In genomic region chr12:14357496-14357895, GRCh38 we compare ENCODE assay signal across 26 cellular contexts.
"Had no signal": no experiment of that assay in that cellular context is flagged by ENCODE, and none has a peak within 500 bp of the region (broad histone marks: within the 10 kb centered on the region; RNA-seq: fewer than 3 reads in every experiment).

No MANE protein-coding gene starts in this region.

- H3K27me3 Mint-ChIP-seq: activated CD4-positive, alpha-beta T cell treated with anti-CD3 and anti-CD28 coated beads, Interleukin-2, amount 10 ng/mL, durations not matched to agents 24 days and 14 days; activated CD8-positive, alpha-beta T cell treated with anti-CD3 and anti-CD28 coated beads for 36 hours; activated naive CD8-positive, alpha-beta T cell treated with anti-CD3 and anti-CD28 coated beads for 36 hours; activated T-helper 17 cell treated with anti-CD3 and anti-CD28 coated beads, Interleukin-2, amount 50 U/mL, for 72 hours had no signal

- H3K4me1 ChIP-seq: SJCRH30 had no signal

- H3K27me3 ChIP-seq: brain microvascular endothelial cell, SJCRH30 had no signal

- H3K4me3 Mint-ChIP-seq: activated CD4-positive, alpha-beta T cell treated with anti-CD3 and anti-CD28 coated beads, Interleukin-2, amount 10 ng/mL, durations not matched to agents 24 days and 14 days; activated CD8-positive, alpha-beta T cell treated with anti-CD3 and anti-CD28 coated beads for 36 hours; activated naive CD8-positive, alpha-beta T cell treated with anti-CD3 and anti-CD28 coated beads for 36 hours; activated T-cell treated with anti-CD3 and anti-CD28 coated beads, Interleukin-2, amount 50 U/mL, for 72 hours; activated T-helper 17 cell treated with anti-CD3 and anti-CD28 coated beads, Interleukin-2, amount 50 U/mL, for 72 hours had no signal

- DNase-seq: activated CD4-positive, alpha-beta T cell treated with anti-CD3 and anti-CD28 coated beads, Interleukin-2, amount 10 ng/mL, durations not matched to agents 24 days and 14 days; activated CD4-positive, alpha-beta T cell treated with anti-CD3 and anti-CD28 coated beads, Interleukin-2, amount 50 U/mL, for 4 hours; activated CD8-positive, alpha-beta T cell treated with anti-CD3 and anti-CD28 coated beads for 36 hours; activated effector memory CD4-positive, alpha-beta T cell treated with anti-CD3 and anti-CD28 coated beads, Interleukin-2, amount 50 U/mL, for 16 hours; activated naive CD4-positive, alpha-beta T cell; activated naive CD4-positive, alpha-beta T cell treated with anti-CD3 and anti-CD28 coated beads, Interleukin-2, amount 50 U/mL, for 16 hours; activated naive CD8-positive, alpha-beta T cell treated with anti-CD3 and anti-CD28 coated beads for 36 hours; activated T-cell treated with anti-CD3 and anti-CD28 coated beads, Interleukin-2, amount 50 U/mL, for 1 hour; activated T-cell treated with anti-CD3 and anti-CD28 coated beads, Interleukin-2, amount 50 U/mL, for 72 hours; amniotic stem cell; aorta; brain microvascular endothelial cell; central memory CD4-positive, alpha-beta T cell; Karpas-422; NCI-H1105; NCI-H1417 treated with DMSO at 0.1 percent for 48 hours; NCI-H187 treated with DMSO at 0.1 percent for 48 hours; NCI-H2081; NCI-H345; NCI-H524 treated with DMSO at 0.1 percent for 48 hours; SHP77; SJCRH30; T1000 had no signal

- H3K9me3 ChIP-seq: SJCRH30 had no signal

- ATAC-seq: activated CD8-positive, alpha-beta T cell treated with anti-CD3 and anti-CD28 coated beads for 36 hours; activated T-cell treated with anti-CD3 and anti-CD28 coated beads, Interleukin-2, amount 50 U/mL, for 72 hours; activated T-helper 17 cell treated with anti-CD3 and anti-CD28 coated beads, Interleukin-2, amount 50 U/mL, for 72 hours; Panc1 had no signal

- H3K36me3 ChIP-seq: brain microvascular endothelial cell, SJCRH30 had no signal

- H3K4me3 ChIP-seq: SJCRH30, SK-N-MC had no signal

- H3K4me1 Mint-ChIP-seq: activated T-helper 17 cell treated with anti-CD3 and anti-CD28 coated beads, Interleukin-2, amount 50 U/mL, for 72 hours had no signal

- H3K27ac ChIP-seq: brain microvascular endothelial cell, SJCRH30, SK-N-MC had no signal

- H3K27ac Mint-ChIP-seq: activated CD4-positive, alpha-beta T cell treated with anti-CD3 and anti-CD28 coated beads, Interleukin-2, amount 10 ng/mL, durations not matched to agents 24 days and 14 days; activated CD8-positive, alpha-beta T cell treated with anti-CD3 and anti-CD28 coated beads for 36 hours; activated naive CD8-positive, alpha-beta T cell treated with anti-CD3 and anti-CD28 coated beads for 36 hours; activated T-cell treated with anti-CD3 and anti-CD28 coated beads, Interleukin-2, amount 50 U/mL, for 72 hours; activated T-helper 17 cell treated with anti-CD3 and anti-CD28 coated beads, Interleukin-2, amount 50 U/mL, for 72 hours had no signal
